Comparison of ENCODE assay signal across 29 cellular contexts in genomic region chr15:89822611-89822950, GRCh38. TPM values are rescaled to one million over a fixed set of nuclear protein-coding genes. Genes with fewer than 3 reads are reported as not detected.
DNase-seq lines count a peak whose midpoint lies in the region; ATAC-seq, FAIRE-seq and TF ChIP-seq lines count a peak whose summit lies in the region.
"Had no signal": no experiment of that assay in that cellular context is flagged by ENCODE, and none has a peak within 500 bp of the region (broad histone marks: within the 10 kb centered on the region; RNA-seq: fewer than 3 reads in every experiment).

No MANE protein-coding gene starts in this region.

- H3K27ac ChIP-seq in A549 (peak overlapping the region; percentile 45 to 81), HEK293 (ENCODE audit: extremely low read depth, low read depth, low read length) (no peak overlapping the region)
- H3K27ac ChIP-seq: esophagus squamous epithelium had no signal

- WGBS in A549 (ENCODE audit: missing lambda C conversion rate), result 90% methylated on average over 5 of the region's 5 CpGs

- H3K9me3 Mint-ChIP-seq in neural crest cell, result no peaks in the 10 kb centered on the region
- H3K9me3 Mint-ChIP-seq in stimulated activated effector memory CD8-positive, alpha-beta T cell treated with anti-CD3 and anti-CD28 coated beads, Interleukin-12 subunit alpha, Interleukin-12 subunit beta, amount 100 ng/mL, for 72 hours, result no peaks in the 10 kb centered on the region
- H3K9me3 Mint-ChIP-seq: activated B cell treated with CpG ODN at 0.5 μM for 24 hours; activated naive CD4-positive, alpha-beta T cell treated with anti-CD3 and anti-CD28 coated beads, Interleukin-2, amount 10 ng/mL, durations not matched to agents 7 days and 5 days; activated T-helper 1 cell treated with anti-CD3 and anti-CD28 coated beads, Interleukin-12 subunit alpha, Interleukin-12 subunit beta, Interleukin-2, Interleukin-4 antibody, amounts not matched to agents 30 ng/mL and 10 ng/mL and 1 ng/mL, durations not matched to agents 14 hours and 24 hours and 36 hours; T-cell; type B pancreatic cell had no signal

- no peak for TF ChIP-seq EP300 in A549 (IDR thresholded peaks at IDR 0.05)

- H3K4me1 ChIP-seq in A549, result peaks cover 44% of the 10 kb centered on the region
- H3K4me1 ChIP-seq in HEK293 (ENCODE audit: control insufficient read depth, insufficient read depth, low read length), result 0 out of 2 replicates have a peak, but pooled peaks cover 2% of the 10 kb centered on the region
- peaks cover 43% of the 10 kb centered on the region for H3K4me1 ChIP-seq in adipocyte (ENCODE audit: control insufficient read depth, insufficient read depth, low read length)
- H3K4me1 ChIP-seq: BE2C had no signal

- H3K27ac Mint-ChIP-seq in neural crest cell (ENCODE audit: unreplicated experiment), result peak overlapping the region; percentile 46
- no peak overlapping the region for H3K27ac Mint-ChIP-seq in stimulated activated effector memory CD8-positive, alpha-beta T cell treated with anti-CD3 and anti-CD28 coated beads, Interleukin-12 subunit alpha, Interleukin-12 subunit beta, amount 100 ng/mL, for 72 hours
- H3K27ac Mint-ChIP-seq: activated CD8-positive, alpha-beta memory T cell treated with anti-CD3 and anti-CD28 coated beads, Interleukin-2, amount 10 ng/mL, durations not matched to agents 7 days and 5 days; activated naive CD4-positive, alpha-beta T cell treated with anti-CD3 and anti-CD28 coated beads, Interleukin-2, amount 10 ng/mL, durations not matched to agents 7 days and 5 days; activated T-helper 1 cell treated with anti-CD3 and anti-CD28 coated beads, Interleukin-12 subunit alpha, Interleukin-12 subunit beta, Interleukin-2, Interleukin-4 antibody, amounts not matched to agents 30 ng/mL and 10 ng/mL and 1 ng/mL, durations not matched to agents 14 hours and 24 hours and 36 hours; T-cell; type B pancreatic cell had no signal

- ATAC-seq in A549, result no peak
- no peak for ATAC-seq in stimulated activated effector memory CD8-positive, alpha-beta T cell treated with anti-CD3 and anti-CD28 coated beads, Interleukin-12 subunit alpha, Interleukin-12 subunit beta, amount 100 ng/mL, for 72 hours
- ATAC-seq in omental fat pad (ENCODE audit: low FRiP score), result no peak
- ATAC-seq: activated CD8-positive, alpha-beta memory T cell treated with anti-CD3 and anti-CD28 coated beads, Interleukin-2, amount 10 ng/mL, durations not matched to agents 7 days and 5 days; T-cell had no signal

- FAIRE-seq in A549 (lab: Jason Lieb, UNC), result no peak
- FAIRE-seq: colon, frontal cortex, G401.6, GM19239 had no signal

- TF ChIP-seq POLR2A in A549 (IDR thresholded peaks at IDR 0.05; ENCODE audit: low read length), result no peak

- peaks cover 24% of the 10 kb centered on the region for H3K27me3 Mint-ChIP-seq in neural crest cell (ENCODE audit: low read depth)

- H3K27me3 ChIP-seq in adipocyte (replicated peaks; ENCODE audit: control insufficient read depth, insufficient read depth, low read length), result no peaks in the 10 kb centered on the region
- H3K27me3 ChIP-seq: BE2C had no signal

- peak overlapping the region; percentile 58 for H3K9ac ChIP-seq in adipocyte (ENCODE audit: low read length)

- H3K4me3 Mint-ChIP-seq in neural crest cell, result no peak overlapping the region
- H3K4me3 Mint-ChIP-seq in stimulated activated effector memory CD8-positive, alpha-beta T cell treated with anti-CD3 and anti-CD28 coated beads, Interleukin-12 subunit alpha, Interleukin-12 subunit beta, amount 100 ng/mL, for 72 hours, result no peak overlapping the region
- H3K4me3 Mint-ChIP-seq: activated B cell treated with CpG ODN at 0.5 μM for 24 hours; activated CD8-positive, alpha-beta memory T cell treated with anti-CD3 and anti-CD28 coated beads, Interleukin-2, amount 10 ng/mL, durations not matched to agents 7 days and 5 days; activated naive CD4-positive, alpha-beta T cell treated with anti-CD3 and anti-CD28 coated beads, Interleukin-2, amount 10 ng/mL, durations not matched to agents 7 days and 5 days; activated T-helper 1 cell treated with anti-CD3 and anti-CD28 coated beads, Interleukin-12 subunit alpha, Interleukin-12 subunit beta, Interleukin-2, Interleukin-4 antibody, amounts not matched to agents 30 ng/mL and 10 ng/mL and 1 ng/mL, durations not matched to agents 14 hours and 24 hours and 36 hours; T-cell; type B pancreatic cell had no signal

- DNase-seq in A549 (ENCODE audit: low read depth in 1 of 2, low spot score in 1 of 2), result no peak
- no peak for DNase-seq in adipocyte (ENCODE audit: low read depth)
- no peak for DNase-seq in neural crest cell (ENCODE audit: low read depth, low spot score)
- DNase-seq in D341Med (ENCODE audit: low spot score), result no peak
- DNase-seq in stimulated activated effector memory CD8-positive, alpha-beta T cell treated with anti-CD3 and anti-CD28 coated beads, Interleukin-12 subunit alpha, Interleukin-12 subunit beta, amount 100 ng/mL, for 72 hours (ENCODE audit: low spot score in 2 of 2), result no peak
- no peak for DNase-seq in activated CD8-positive, alpha-beta memory T cell treated with anti-CD3 and anti-CD28 coated beads, Interleukin-2, amount 50 U/mL, for 4 hours
- DNase-seq in omental fat pad (ENCODE audit: low spot score), result no peak
- DNase-seq: ACHN; activated B cell treated with CpG ODN at 0.5 μM for 24 hours; activated CD8-positive, alpha-beta memory T cell treated with anti-CD3 and anti-CD28 coated beads, Interleukin-2, amount 10 ng/mL, durations not matched to agents 7 days and 5 days; activated naive CD4-positive, alpha-beta T cell treated with anti-CD3 and anti-CD28 coated beads, Interleukin-2, amount 10 ng/mL, durations not matched to agents 7 days and 5 days; amygdala; BE2C; esophagus squamous epithelium; left lung; NCI-H1092; NCI-H1694 treated with DMSO at 0.1 percent for 48 hours; NCI-H526; nucleus accumbens; T-cell had no signal

- TF ChIP-seq RAD21 in A549 (conservative IDR thresholded peaks at IDR 0.05 in 1 of 2, IDR thresholded peaks at IDR 0.05 in 1 of 2), result no peak

- peak overlapping the region; percentile 57 for H3K4me2 ChIP-seq in A549

- H3K4me1 Mint-ChIP-seq in neural crest cell, result peaks cover 6% of the 10 kb centered on the region
- no peaks in the 10 kb centered on the region for H3K4me1 Mint-ChIP-seq in stimulated activated effector memory CD8-positive, alpha-beta T cell treated with anti-CD3 and anti-CD28 coated beads, Interleukin-12 subunit alpha, Interleukin-12 subunit beta, amount 100 ng/mL, for 72 hours
- H3K4me1 Mint-ChIP-seq: activated naive CD4-positive, alpha-beta T cell treated with anti-CD3 and anti-CD28 coated beads, Interleukin-2, amount 10 ng/mL, durations not matched to agents 7 days and 5 days; T-cell had no signal

- H3K4me3 ChIP-seq in A549 (no peak overlapping the region), HEK293 (ENCODE audit: low read depth, low read length) (no peak overlapping the region), adipocyte (ENCODE audit: low read length) (peak overlapping the region; percentile 5)
- H3K4me3 ChIP-seq: esophagus squamous epithelium, left lung had no signal

- TF ChIP-seq CTCF in A549 (IDR thresholded peaks at IDR 0.05) (no peak), HEK293 (tag by site-specific recombination; IDR thresholded peaks at IDR 0.05) (no peak), neural crest cell (conservative IDR thresholded peaks at IDR 0.05) (no peak), omental fat pad (IDR thresholded peaks at IDR 0.05) (no peak)

- CTCF ChIA-PET in A549 (lab: Yijun Ruan, JAX) (interaction anchor here (0.6 to 4.2 kb wide), 9 partner anchors 10 to 61 kb away, joined by 3 to 31 read pairs (median 4); no protein-coding TSS in a partner anchor), HEK293 (lab: Yijun Ruan, JAX) (interaction anchor here (0.7 to 1.0 kb wide), 2 partner anchors 9 to 52 kb away, joined by 4 to 5 read pairs; no protein-coding TSS in a partner anchor)

- POLR2A ChIA-PET in A549 (lab: Yijun Ruan, JAX) (interaction anchor here (1.4 kb wide), 1 partner anchor 23 kb away, joined by 3 read pairs; no protein-coding TSS in a partner anchor), HEK293 (lab: Yijun Ruan, JAX) (interaction anchor here (0.6 kb wide), 1 partner anchor 8 kb away, joined by 3 read pairs; no protein-coding TSS in a partner anchor)

- H3K9me3 ChIP-seq in A549 (no peaks in the 10 kb centered on the region), HEK293 (ENCODE audit: control insufficient read depth, insufficient read depth, low read depth, low read length) (no peaks in the 10 kb centered on the region), adipocyte (ENCODE audit: control insufficient read depth, low read length) (no peaks in the 10 kb centered on the region)
- H3K9me3 ChIP-seq: BE2C, esophagus squamous epithelium, left lung had no signal

- no peaks in the 10 kb centered on the region for H3K36me3 ChIP-seq in HEK293 (ENCODE audit: control insufficient read depth in 2 of 2, insufficient read depth in 1 of 2, low read length in 2 of 2)
- H3K36me3 ChIP-seq in adipocyte (ENCODE audit: control insufficient read depth, insufficient read depth, low read length, severe bottlenecking), result no peaks in the 10 kb centered on the region
- H3K36me3 ChIP-seq: BE2C, esophagus squamous epithelium, left lung had no signal

- no peaks in the 10 kb centered on the region for H3K36me3 Mint-ChIP-seq in neural crest cell (ENCODE audit: low read depth)
- no peaks in the 10 kb centered on the region for H3K36me3 Mint-ChIP-seq in stimulated activated effector memory CD8-positive, alpha-beta T cell treated with anti-CD3 and anti-CD28 coated beads, Interleukin-12 subunit alpha, Interleukin-12 subunit beta, amount 100 ng/mL, for 72 hours
- H3K36me3 Mint-ChIP-seq: activated CD8-positive, alpha-beta memory T cell treated with anti-CD3 and anti-CD28 coated beads, Interleukin-2, amount 10 ng/mL, durations not matched to agents 7 days and 5 days; activated naive CD4-positive, alpha-beta T cell treated with anti-CD3 and anti-CD28 coated beads, Interleukin-2, amount 10 ng/mL, durations not matched to agents 7 days and 5 days; T-cell; type B pancreatic cell had no signal

TF ChIP-seq in HEK293, 187 proteins besides CTCF, POLR2A, EP300 and RAD21 (continues in another document):
- TF ChIP-seq ZBTB48 (tag by site-specific recombination; IDR thresholded peaks at IDR 0.05), result 0 out of 2 replicates have a peak, but pooled peaks have one; percentile 21

RNA-seq across cellular contexts. Expression of gene ANPEP, which starts 7.9 kb away (rescaled TPM):
- polyA plus RNA-seq in A549 (2011; rRNA removed) (3.8 and 5.3 TPM in 2 replicates), A549 (2017; fragmentation: RNase III; extraction: RNeasy Plus Mini Kit Qiagen cat#74134 plus additional on column Dnase treatment) (9.3 to 12.5 TPM (median 9.9 TPM) in 3 replicates)
- 1.9 and 2.5 TPM in 2 replicates for polyA plus RNA-seq in A549 (2012; cell fraction: cytosol; rRNA removed)
- polyA plus RNA-seq in A549 (2012; cell fraction: nucleus; rRNA removed), result 9.2 and 12.7 TPM in 2 replicates
- polyA minus RNA-seq in A549 (2011; rRNA and poly(A)+ RNA removed), result 5.9 and 6.5 TPM in 2 replicates
- total RNA-seq in neural crest cell (0.45 and 0.77 TPM in 2 replicates), omental fat pad (100 to 1,000 TPM in 1 of 4 donors, 10 to 100 TPM in 3; 33.6 to 107 (median 71.9) TPM)
- total RNA-seq: SK-MEL-5 had no signal

RNA-seq across cellular contexts. Expression of gene MESP2, which starts 46.4 kb away (rescaled TPM):
- polyA plus RNA-seq in A549 (2011; rRNA removed), result 0.22 and 0.24 TPM in 2 replicates
- polyA plus RNA-seq in A549 (2012; cell fraction: cytosol; rRNA removed), result 0.18 and 0.29 TPM in 2 replicates
- polyA plus RNA-seq in A549 (2012; cell fraction: nucleus; rRNA removed), result 0.16 and 0.54 TPM in 2 replicates
- polyA plus RNA-seq in A549 (2017; fragmentation: RNase III; extraction: RNeasy Plus Mini Kit Qiagen cat#74134 plus additional on column Dnase treatment), result 0.50 to 0.57 TPM (median 0.53 TPM) in 3 replicates
- not detected in 2 replicates for polyA minus RNA-seq in A549 (2011; rRNA and poly(A)+ RNA removed)
- 0.36 and 0.42 TPM in 2 replicates for total RNA-seq in neural crest cell
- total RNA-seq in omental fat pad, result under 1 TPM in 1 of 4 donors, not detected in 3; 0.48 TPM
- total RNA-seq: activated CD8-positive, alpha-beta memory T cell treated with anti-CD3 and anti-CD28 coated beads, Interleukin-2, amount 10 ng/mL, durations not matched to agents 7 days and 5 days; frontal cortex; skeletal muscle tissue; T-cell had no signal

Comparison
In these comparisons a context has a peak if more than half of its experiments do, and no peak if none do; other contexts are left out.
1. RNA of gene ANPEP, which starts 7.9 kb away (total RNA-seq): 33.6 to 107 TPM in omental fat pad; 0.45 to 0.77 TPM in neural crest cell; every median in the first group is over 10 times any median in the second.